In genomic region chr1:37998913-37999433, GRCh38 we compare ENCODE assay signal across 10 cellular contexts. TPM values are rescaled to one million over a fixed set of nuclear protein-coding genes. Genes with fewer than 3 reads are reported as not detected.
DNase-seq lines count a peak whose midpoint lies in the region; ATAC-seq, FAIRE-seq and TF ChIP-seq lines count a peak whose summit lies in the region.
"Had no signal": no experiment of that assay in that cellular context is flagged by ENCODE, and none has a peak within 500 bp of the region (broad histone marks: within the 10 kb centered on the region; RNA-seq: fewer than 3 reads in every experiment).

No MANE protein-coding gene starts in this region.

- no peaks in the 10 kb centered on the region for H3K27me3 ChIP-seq in BLaER1 treated with 17β-estradiol and CSF1 and Interleukin-3, amounts not matched to agents 10 nM and 100 nM
- H3K27me3 ChIP-seq in PC-3 (ENCODE audit: low read length), result no peaks in the 10 kb centered on the region
- no peaks in the 10 kb centered on the region for H3K27me3 ChIP-seq in ovary

- ATAC-seq in PC-3, result no peak

- H3K4me2 ChIP-seq in BLaER1 treated with 17β-estradiol and CSF1 and Interleukin-3, amounts not matched to agents 10 nM and 100 nM, result peak overlapping the region; percentile 87 to 100 (median 98)
- peak overlapping the region; percentile 64; the same call in 1 of the 2 replicates for H3K4me2 ChIP-seq in PC-3 (ENCODE audit: low read length)

- H4K20me1 ChIP-seq in BLaER1 treated with 17β-estradiol and CSF1 and Interleukin-3, amounts not matched to agents 10 nM and 100 nM, result peaks cover 0 to 32% (median 4%) of the 10 kb centered on the region in 11 experiments; a peak in 7 of 22 replicates
- H4K20me1 ChIP-seq in PC-3 (ENCODE audit: low read length), result no peaks in the 10 kb centered on the region

- no TSS peak for BruUV-seq in PC-3 (replicated peaks; lab: Mats Ljungman, UMichigan)

- H3K79me2 ChIP-seq in PC-3 (ENCODE audit: low read length), result 0 out of 2 replicates have a peak, but pooled peaks cover 8% of the 10 kb centered on the region

- no peak for TF ChIP-seq CTCF in PC-3 (conservative IDR thresholded peaks at IDR 0.05; ENCODE audit: low read depth, low read length)
- TF ChIP-seq CTCF in ovary (IDR thresholded peaks at IDR 0.05), result no peak

- H2AFZ ChIP-seq in PC-3 (ENCODE audit: low read length), result peak overlapping the region; percentile 13; the same call in 1 of the 2 replicates

- no peak for FAIRE-seq in frontal cortex (lab: Jason Lieb, UNC)

- H3F3A ChIP-seq in PC-3 (ENCODE audit: low read length, unreplicated experiment), result no peaks in the 10 kb centered on the region

- H3K4me1 ChIP-seq in BLaER1 treated with 17β-estradiol and CSF1 and Interleukin-3, amounts not matched to agents 10 nM and 100 nM, result peaks cover 51 to 95% (median 78%) of the 10 kb centered on the region in 10 experiments
- H3K4me1 ChIP-seq in PC-3 (ENCODE audit: insufficient read depth, low read length) (peaks cover 27% of the 10 kb centered on the region), ovary (ENCODE audit: insufficient read depth) (peaks cover 31% of the 10 kb centered on the region)

- no peak for TF ChIP-seq EP300 in ovary (IDR thresholded peaks at IDR 0.05)

- H3K27ac ChIP-seq in BLaER1 treated with 17β-estradiol and CSF1 and Interleukin-3, amounts not matched to agents 10 nM and 100 nM, result peak overlapping the region; percentile 75 to 93 (median 87)
- H3K27ac ChIP-seq in PC-3 (ENCODE audit: low read length) (peak overlapping the region; percentile 52), epithelial cell of prostate (peak overlapping the region; percentile 70), ovary (peak overlapping the region; percentile 82 to 89)

- H3K4me3 ChIP-seq in BLaER1 treated with 17β-estradiol and CSF1 and Interleukin-3, amounts not matched to agents 10 nM and 100 nM, result peak overlapping the region in 8 of 10 experiments; percentile 4 to 56 (median 40); a peak in 13 of 20 replicates
- H3K4me3 ChIP-seq in PC-3 (ENCODE audit: low read length) (no peak overlapping the region), ovary (no peak overlapping the region)

- CTCF ChIA-PET in PC-3 (lab: Charles Lee), result no interaction called here

- intact Hi-C loops in PC-3 (cut with micrococcal nuclease) (no loop called here), ovary (cut with DNase I) (no loop called here)

- H3K36me3 ChIP-seq in BLaER1 treated with 17β-estradiol and CSF1 and Interleukin-3, amounts not matched to agents 10 nM and 100 nM, result peaks cover 28 to 50% (median 47%) of the 10 kb centered on the region in 11 experiments
- H3K36me3 ChIP-seq in PC-3 (ENCODE audit: low read depth, low read length), result no peaks in the 10 kb centered on the region; the same call in 1 of the 2 replicates
- H3K36me3 ChIP-seq in ovary, result no peaks in the 10 kb centered on the region

- H3K9ac ChIP-seq in BLaER1 treated with 17β-estradiol and CSF1 and Interleukin-3, amounts not matched to agents 10 nM and 100 nM, result peak overlapping the region; percentile 66 to 80 (median 75); a peak in 21 of 22 replicates
- H3K9ac ChIP-seq in PC-3 (ENCODE audit: low read length), result 0 out of 2 replicates have a peak overlapping the region, but pooled peaks have one; percentile 14

- no peaks in the 10 kb centered on the region for H3K9me3 ChIP-seq in BLaER1 treated with 17β-estradiol and CSF1 and Interleukin-3, amounts not matched to agents 10 nM and 100 nM (replicated peaks in 1 of 11)
- no peaks in the 10 kb centered on the region for H3K9me3 ChIP-seq in PC-3 (ENCODE audit: low read length)
- H3K9me3 ChIP-seq in ovary, result no peaks in the 10 kb centered on the region

- no peaks in the 10 kb centered on the region for H3K9me2 ChIP-seq in PC-3 (replicated peaks; ENCODE audit: low read length)

- DNase-seq in PC-3 (no peak), epithelial cell of prostate (ENCODE audit: low read depth, low spot score) (no peak), ovary (peak in 2 of 5 donors; percentile 33 to 47), frontal cortex (ENCODE audit: low spot score in 2 of 2) (no peak), NCI-H748 (lab: John Stamatoyannopoulos, UW; ENCODE audit: unreplicated experiment) (no peak), HuH-7 (ENCODE audit: low spot score) (no peak), activated gamma-delta T cell (lab: John Stamatoyannopoulos, UW) (no peak)

- POLR2A ChIA-PET in PC-3 (lab: Charles Lee; ENCODE audit: unreplicated experiment), result no interaction called here

- WGBS in ovary, 3 donors, result 56 to 71% (median 63%) methylated on average over 13 to 16 of the region's 16 CpGs

- no peak for TF ChIP-seq POLR2A in ovary (IDR thresholded peaks at IDR 0.05)

RNA-seq across cellular contexts. Expression of gene FHL3, which starts 6.3 kb away (rescaled TPM):
- total RNA-seq in PC-3 (2014; rRNA removed) (3.6 and 6.3 TPM in 2 replicates), ovary (10 to 100 TPM; 19.4 to 63.3 (median 40.4) TPM), frontal cortex (4.9 TPM)
- polyA plus RNA-seq in ovary, result 10 to 100 TPM; 13.9 to 28.8 TPM

RNA-seq across cellular contexts. Expression of gene SF3A3, which starts 9.2 kb away (rescaled TPM):
- total RNA-seq in PC-3 (2014; rRNA removed) (103 and 142 TPM in 2 replicates), ovary (10 to 100 TPM; 29.0 to 62.5 (median 44.3) TPM), frontal cortex (69.3 TPM)
- 100 to 1,000 TPM in 1 of 2 donors, 10 to 100 TPM in 1; 27.4 to 110 TPM for polyA plus RNA-seq in ovary

RNA-seq across cellular contexts. Expression of gene UTP11, which starts 13.6 kb away (rescaled TPM):
- 33.8 and 48.1 TPM in 2 replicates for total RNA-seq in PC-3 (2014; rRNA removed)
- 10 to 100 TPM; 17.4 to 38.5 (median 29.7) TPM for total RNA-seq in ovary
- 10 to 100 TPM; 20.9 to 35.1 TPM for polyA plus RNA-seq in ovary
- total RNA-seq in frontal cortex, result 49.7 TPM

RNA-seq across cellular contexts. Expression of gene POU3F1, which starts 47.6 kb away (rescaled TPM):
- total RNA-seq in PC-3 (2014; rRNA removed) (not detected in 2 replicates), ovary (under 1 TPM in 4 of 7 donors, not detected in 3; 0.10 to 0.53 (median 0.33) TPM), frontal cortex (9.4 TPM)
- polyA plus RNA-seq in ovary, result under 1 TPM in 1 of 2 donors, not detected in 1; 0.04 TPM
- total RNA-seq: epithelial cell of proximal tubule, LHCN-M2 had no signal

RNA-seq across cellular contexts. Expression of gene INPP5B, which starts 52.1 kb away (rescaled TPM):
- total RNA-seq in PC-3 (2014; rRNA removed), result 10.5 and 12.1 TPM in 2 replicates
- 10 to 100 TPM; 23.2 to 68.5 (median 33.7) TPM for total RNA-seq in ovary
- polyA plus RNA-seq in ovary, result 10 to 100 TPM; 23.2 to 30.3 TPM
- 13.9 TPM for total RNA-seq in frontal cortex

Comparison
In these comparisons a context has a peak if more than half of its experiments do, and no peak if none do; other contexts are left out.
1. H3K4me3 ChIP-seq: peak in BLaER1 treated with 17β-estradiol and CSF1 and Interleukin-3, amounts not matched to agents 10 nM and 100 nM (8 of 10); none in PC-3 (single experiment) and ovary (single experiment).
2. Peak in every context shown above with its lines, with median percentiles within 50 percentile points of each other: H3K27ac ChIP-seq.